Comparison of ENCODE assay signal across 35 cellular contexts in the genomic region with DNA sequence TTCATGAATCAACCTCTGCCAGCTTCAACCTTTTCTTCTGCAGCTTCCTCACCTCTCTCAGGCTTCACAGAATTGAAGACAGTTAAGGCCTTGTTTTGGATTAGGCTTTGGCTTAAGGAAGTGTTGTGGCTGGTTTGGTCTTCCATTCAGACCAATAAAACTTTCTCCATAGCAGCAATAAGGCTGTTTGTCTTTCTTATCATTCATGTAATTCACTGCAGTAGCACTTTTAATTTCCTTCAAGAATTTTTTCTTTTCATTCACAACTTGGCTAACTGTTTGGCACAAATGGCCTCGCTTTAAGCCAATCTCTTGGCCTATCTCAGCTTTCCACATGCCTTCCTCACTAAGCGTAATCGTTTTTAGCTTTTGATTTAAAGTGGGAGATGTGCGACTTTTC.
DNase-seq lines count a peak whose midpoint lies in the region; ATAC-seq, FAIRE-seq and TF ChIP-seq lines count a peak whose summit lies in the region.
"Had no signal": no experiment of that assay in that cellular context is flagged by ENCODE, and none has a peak within 500 bp of the region (broad histone marks: within the 10 kb centered on the region; RNA-seq: fewer than 3 reads in every experiment).

No MANE protein-coding gene starts in this region.

- H3K36me3 ChIP-seq in left ventricle myocardium inferior = no peaks in the 10 kb centered on the region
- H3K36me3 ChIP-seq in HepG2 (replicated peaks in 1 of 2; ENCODE audit: control insufficient read depth in 1 of 2, insufficient read depth in 2 of 2, low read length in 2 of 2) = no peaks in the 10 kb centered on the region
- no peaks in the 10 kb centered on the region for H3K36me3 ChIP-seq in right lobe of liver
- no peaks in the 10 kb centered on the region for H3K36me3 ChIP-seq in mesendoderm (ENCODE audit: control insufficient read depth, insufficient read depth, low read length)
- H3K36me3 ChIP-seq: BE2C; BLaER1; BLaER1 treated with 17β-estradiol and CSF1 and Interleukin-3, amounts not matched to agents 10 nM and 100 nM had no signal

- H4K20me1 ChIP-seq in HepG2 (ENCODE audit: insufficient read depth, low read length) = no peaks in the 10 kb centered on the region
- H4K20me1 ChIP-seq: BLaER1; BLaER1 treated with 17β-estradiol and CSF1 and Interleukin-3, amounts not matched to agents 10 nM and 100 nM had no signal

- no peak overlapping the region for H3K4ac ChIP-seq in mesendoderm (ENCODE audit: low read depth, low read length)

- no peak overlapping the region for H3K4me3 ChIP-seq in left ventricle myocardium inferior
- no peak overlapping the region for H3K4me3 ChIP-seq in HepG2 (replicated peaks in 1 of 3; ENCODE audit: insufficient read depth in 1 of 3, low read depth in 2 of 3, low read length in 3 of 3)
- no peak overlapping the region for H3K4me3 ChIP-seq in right lobe of liver
- no peak overlapping the region for H3K4me3 ChIP-seq in mesendoderm (ENCODE audit: low read length)
- H3K4me3 ChIP-seq: A549; BLaER1; BLaER1 treated with 17β-estradiol and CSF1 and Interleukin-3, amounts not matched to agents 10 nM and 100 nM had no signal

- DNase-seq in Right ventricle myocardium superior (no peak), left ventricle myocardium inferior (no peak), HepG2 (ENCODE audit: low spot score) (no peak), right lobe of liver (no peak), astrocyte of the hippocampus (ENCODE audit: low read depth, low spot score) (peak; percentile 39), mesendoderm (no peak), medulla oblongata (ENCODE audit: extremely low spot score) (no peak), GDM1 (lab: John Stamatoyannopoulos, UW) (no peak)
- DNase-seq: 8988T; ACHN; AML-193; BE2C; C1 segment of cervical spinal cord; Caco-2; Calu3; CD4-positive, alpha-beta memory T cell; CD4-positive, alpha-beta T cell; CD4-positive, CD25-positive, alpha-beta regulatory T cell; CD8-positive, alpha-beta memory T cell; CD8-positive, alpha-beta T cell; COR-L47; DMS 273 treated with DMSO at 0.1 percent for 48 hours; DMS153; DMS53; DMS79; DMS79 treated with DMSO at 0.1 percent for 48 hours; DND-41; EL had no signal

- WGBS in HepG2 (ENCODE audit: low lambda C conversion rate) = 46% methylated on average over 4 of the region's 4 CpGs
- WGBS in right lobe of liver (ENCODE audit: insufficient coverage, low coverage, low lambda C conversion rate, missing lambda C conversion rate) = 89% methylated on average over 4 of the region's 4 CpGs
- WGBS in mesendoderm (ENCODE audit: extremely low coverage, insufficient coverage, low lambda C conversion rate) = no CpG with 5 or more reads among the region's 4 CpGs

- no peak for TF ChIP-seq RAD21 in HepG2 (CRISPR knock-in tag; IDR thresholded peaks at IDR 0.05)

- H3K9ac ChIP-seq in HepG2 (ENCODE audit: insufficient read depth, low read depth, low read length) = no peak overlapping the region
- H3K9ac ChIP-seq in mesendoderm (ENCODE audit: low read length) = no peak overlapping the region
- H3K9ac ChIP-seq: BLaER1; BLaER1 treated with 17β-estradiol and CSF1 and Interleukin-3, amounts not matched to agents 10 nM and 100 nM had no signal

- POLR2A ChIA-PET in HepG2 (lab: Yijun Ruan, JAX) = no interaction called here

- H3K4me2 ChIP-seq in HepG2 (ENCODE audit: low read depth, low read length) (no peak overlapping the region), mesendoderm (ENCODE audit: low read length) (no peak overlapping the region)
- H3K4me2 ChIP-seq: A549; BLaER1; BLaER1 treated with 17β-estradiol and CSF1 and Interleukin-3, amounts not matched to agents 10 nM and 100 nM had no signal

- BruUV-seq in HepG2 (replicated peaks; lab: Mats Ljungman, UMichigan) = no TSS peak

- no peak overlapping the region for H3K23ac ChIP-seq in mesendoderm (ENCODE audit: low read length)

- FAIRE-seq in HepG2 (lab: Jason Lieb, UNC) = no peak
- FAIRE-seq: A204.1, A549, D721Med had no signal

- peak overlapping the region; percentile 18 for H3K18ac ChIP-seq in mesendoderm (ENCODE audit: low read length)

- H3K4me1 ChIP-seq in left ventricle myocardium inferior (no peaks in the 10 kb centered on the region), HepG2 (ENCODE audit: insufficient read depth, low read length) (0 out of 2 replicates have a peak, but pooled peaks cover 5% of the 10 kb centered on the region), right lobe of liver (no peaks in the 10 kb centered on the region), mesendoderm (ENCODE audit: control insufficient read depth, low read depth, low read length) (no peaks in the 10 kb centered on the region)
- H3K4me1 ChIP-seq: A549; BE2C; BLaER1; BLaER1 treated with 17β-estradiol and CSF1 and Interleukin-3, amounts not matched to agents 10 nM and 100 nM; Caco-2 had no signal

- intact Hi-C loops in Right ventricle myocardium superior (cut with DNase I) (no loop called here), left ventricle myocardium inferior (cut with micrococcal nuclease) (no loop called here), HepG2 (cut with micrococcal nuclease; ENCODE audit: unreplicated experiment) (no loop called here), right lobe of liver (cut with DNase I) (no loop called here)

- in situ Hi-C loops in HepG2 (cut with HindIII; ENCODE audit: extremely low pct_ligation_motif_present, low pct_unique_long_range_greater_than_20kb) = no loop called here

- no peak overlapping the region for H3K56ac ChIP-seq in mesendoderm (ENCODE audit: low read length)

- no peak overlapping the region for H2BK120ac ChIP-seq in mesendoderm (ENCODE audit: low read depth, low read length)

- no peak overlapping the region for H4K5ac ChIP-seq in mesendoderm (ENCODE audit: low read length)

- TF ChIP-seq CTCF in left ventricle myocardium inferior (IDR thresholded peaks at IDR 0.05; ENCODE audit: borderline replicate concordance) (no peak), HepG2 (CRISPR knock-in tag; IDR thresholded peaks at IDR 0.05) (no peak), right lobe of liver (IDR thresholded peaks at IDR 0.05) (no peak)

- H2BK15ac ChIP-seq in mesendoderm (replicated peaks; ENCODE audit: low read depth) = no peak overlapping the region

- H2AK5ac ChIP-seq in mesendoderm (ENCODE audit: low read length) = no peak overlapping the region

- H3K27ac ChIP-seq in left ventricle myocardium inferior (replicated peaks) (no peak overlapping the region), HepG2 (ENCODE audit: extremely low read length, insufficient read depth, low read length) (no peak overlapping the region), right lobe of liver (no peak overlapping the region), mesendoderm (ENCODE audit: low read depth, low read length) (no peak overlapping the region)
- H3K27ac ChIP-seq: 22Rv1; A549; BLaER1; BLaER1 treated with 17β-estradiol and CSF1 and Interleukin-3, amounts not matched to agents 10 nM and 100 nM; C4-2B had no signal

- H3K79me2 ChIP-seq in HepG2 (ENCODE audit: insufficient read depth, low read length) (no peaks in the 10 kb centered on the region), mesendoderm (ENCODE audit: control insufficient read depth, insufficient read depth, low read length) (no peaks in the 10 kb centered on the region)

- H3K27me3 ChIP-seq in left ventricle myocardium inferior (ENCODE audit: low read depth) (no peaks in the 10 kb centered on the region), HepG2 (ENCODE audit: control insufficient read depth in 1 of 2, insufficient read depth in 2 of 2, low read length in 2 of 2) (no peaks in the 10 kb centered on the region; a peak in 1 of 5 replicates), right lobe of liver (no peaks in the 10 kb centered on the region), mesendoderm (ENCODE audit: insufficient read depth, low read length, poor library complexity) (no peaks in the 10 kb centered on the region)
- H3K27me3 ChIP-seq: BE2C; BLaER1; BLaER1 treated with 17β-estradiol and CSF1 and Interleukin-3, amounts not matched to agents 10 nM and 100 nM had no signal

- H2BK5ac ChIP-seq in mesendoderm (ENCODE audit: low read length) = no peak overlapping the region

- peak; percentile 18 for ATAC-seq in Right ventricle myocardium superior (ENCODE audit: poor library complexity)
- ATAC-seq in HepG2 = no peak
- no peak for ATAC-seq in right lobe of liver
- ATAC-seq: A549; CD8-positive, alpha-beta T cell had no signal

- CTCF ChIA-PET in HepG2 (lab: Yijun Ruan, JAX; ENCODE audit: low intra/inter-chr PET ratio, low total read pairs) = no interaction called here

- H2AFZ ChIP-seq in HepG2 (ENCODE audit: low read length) = peak overlapping the region; percentile 40

- TF ChIP-seq POLR2A in HepG2 (IDR thresholded peaks at IDR 0.05; ENCODE audit: insufficient read depth in 1 of 2, low read depth in 2 of 2, low read length in 2 of 2) = no peak
- TF ChIP-seq POLR2A in right lobe of liver (IDR thresholded peaks at IDR 0.05) = no peak

- no peak overlapping the region for H4K8ac ChIP-seq in mesendoderm (ENCODE audit: low read depth, low read length)

- peaks cover 19% of the 10 kb centered on the region for H3K9me3 ChIP-seq in left ventricle myocardium inferior (replicated peaks)
- peaks cover 12% of the 10 kb centered on the region for H3K9me3 ChIP-seq in HepG2 (ENCODE audit: low read length)
- H3K9me3 ChIP-seq in right lobe of liver = no peaks in the 10 kb centered on the region
- H3K9me3 ChIP-seq: BE2C had no signal

- no peaks in the 10 kb centered on the region for H3K79me1 ChIP-seq in mesendoderm (ENCODE audit: low read length)

- no peak for TF ChIP-seq EP300 in HepG2 (IDR thresholded peaks at IDR 0.05; ENCODE audit: low read depth in 2 of 2, low read length in 2 of 2)
- no peak for TF ChIP-seq EP300 in HepG2 (CRISPR knock-in tag; IDR thresholded peaks at IDR 0.05; ENCODE audit: borderline replicate concordance)

TF ChIP-seq in HepG2, 621 proteins besides CTCF, POLR2A, EP300 and RAD21 (continues in another document):
- TF ChIP-seq ZNF572 (CRISPR knock-in tag; IDR thresholded peaks at IDR 0.05) = no peak
- no peak for TF ChIP-seq ZNF7 (CRISPR knock-in tag; IDR thresholded peaks at IDR 0.05)
- TF ChIP-seq, protein P1, sequence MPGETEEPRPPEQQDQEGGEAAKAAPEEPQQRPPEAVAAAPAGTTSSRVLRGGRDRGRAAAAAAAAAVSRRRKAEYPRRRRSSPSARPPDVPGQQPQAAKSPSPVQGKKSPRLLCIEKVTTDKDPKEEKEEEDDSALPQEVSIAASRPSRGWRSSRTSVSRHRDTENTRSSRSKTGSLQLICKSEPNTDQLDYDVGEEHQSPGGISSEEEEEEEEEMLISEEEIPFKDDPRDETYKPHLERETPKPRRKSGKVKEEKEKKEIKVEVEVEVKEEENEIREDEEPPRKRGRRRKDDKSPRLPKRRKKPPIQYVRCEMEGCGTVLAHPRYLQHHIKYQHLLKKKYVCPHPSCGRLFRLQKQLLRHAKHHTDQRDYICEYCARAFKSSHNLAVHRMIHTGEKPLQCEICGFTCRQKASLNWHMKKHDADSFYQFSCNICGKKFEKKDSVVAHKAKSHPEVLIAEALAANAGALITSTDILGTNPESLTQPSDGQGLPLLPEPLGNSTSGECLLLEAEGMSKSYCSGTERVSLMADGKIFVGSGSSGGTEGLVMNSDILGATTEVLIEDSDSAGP (CRISPR knock-in tag; IDR thresholded peaks at IDR 0.05; ENCODE audit: borderline replicate concordance) = no peak
- no peak for TF ChIP-seq JUNB (CRISPR knock-in tag; IDR thresholded peaks at IDR 0.05; ENCODE audit: borderline replicate concordance)
